8 cellular contexts compared by ENCODE assay signal in genomic region chr2:89863209-89863608, GRCh38.
DNase-seq lines count a peak whose midpoint lies in the region; ATAC-seq, FAIRE-seq and TF ChIP-seq lines count a peak whose summit lies in the region.
"Not testable (repeated sequence)": the region's sequence is repeated elsewhere in the genome, so short reads cannot be mapped to it uniquely, and the experiment has no call there.

No MANE protein-coding gene starts in this region.

- no CpG with 5 or more reads among the region's 6 CpGs for WGBS in GM12878 (ENCODE audit: insufficient coverage, insufficient replicate concordance, low lambda C conversion rate, missing lambda C conversion rate)

- not testable (repeated sequence) for H4K20me1 ChIP-seq in GM12878 (ENCODE audit: control insufficient read depth, insufficient read depth)

- not testable (repeated sequence) for H3K27ac ChIP-seq in GM12878 (ENCODE audit: control insufficient read depth, insufficient read depth)

- not testable (repeated sequence) for BruUV-seq in GM12878 (replicated peaks; lab: Mats Ljungman, UMichigan)

- ATAC-seq in GM18511 (IDR thresholded peaks at IDR 0.05; ENCODE audit: unreplicated experiment) (peak; percentile 63), GM19351 (IDR thresholded peaks at IDR 0.05; ENCODE audit: unreplicated experiment) (peak; percentile 63), HG02885 (IDR thresholded peaks at IDR 0.05; ENCODE audit: poor library complexity, unreplicated experiment) (peak; percentile 56), HG03175 (IDR thresholded peaks at IDR 0.05; ENCODE audit: unreplicated experiment) (peak; percentile 52), HG03442 (IDR thresholded peaks at IDR 0.05; ENCODE audit: unreplicated experiment) (peak; percentile 72), HG03565 (IDR thresholded peaks at IDR 0.05; ENCODE audit: unreplicated experiment) (peak; percentile 48), GM12878 (peak; percentile 66), memory B cell (ENCODE audit: low read depth) (peak; percentile 86)

- not testable (repeated sequence) for H3K27ac Mint-ChIP-seq in memory B cell

- TF ChIP-seq POLR2A in GM12878 (IDR thresholded peaks at IDR 0.05; ENCODE audit: low read depth, low read length) = not testable (repeated sequence)

- not testable (repeated sequence) for H3K36me3 Mint-ChIP-seq in memory B cell

- TF ChIP-seq CTCF in GM12878 (IDR thresholded peaks at IDR 0.05 in 2 of 3, conservative IDR thresholded peaks at IDR 0.05 in 1 of 3; ENCODE audit: control insufficient read depth in 2 of 3, extremely low read depth in 1 of 3, insufficient read depth in 1 of 3, low read depth in 3 of 3, low read length in 3 of 3) = not testable (repeated sequence)

- SMC1A ChIA-PET in GM12878 (lab: Charles Lee; ENCODE audit: uncharacterized antibody, unreplicated experiment) = not testable (repeated sequence)

- not testable (repeated sequence) for H3K4me2 ChIP-seq in GM12878 (ENCODE audit: control insufficient read depth, insufficient read depth)

- not testable (repeated sequence) for H3K79me2 ChIP-seq in GM12878 (ENCODE audit: control insufficient read depth, insufficient read depth, low read length)

- not testable (repeated sequence) for H2AFZ ChIP-seq in GM12878 (ENCODE audit: control insufficient read depth, low read depth, low read length)

- H3K9me3 ChIP-seq in GM12878 (replicated peaks; ENCODE audit: control insufficient read depth, insufficient read depth, low read length) = not testable (repeated sequence)

- TF ChIP-seq RAD21 in GM12878 (IDR thresholded peaks at IDR 0.05; ENCODE audit: insufficient read depth, low read depth, low read length) = not testable (repeated sequence)

- in situ Hi-C loops in GM12878 (cut with MboI) = not testable (repeated sequence)

- intact Hi-C loops in GM12878 (cut with micrococcal nuclease; ENCODE audit: unreplicated experiment) = not testable (repeated sequence)

- TF ChIP-seq EP300 in GM12878 (IDR thresholded peaks at IDR 0.05; ENCODE audit: borderline replicate concordance in 1 of 2, control insufficient read depth in 1 of 2, low read depth in 2 of 2, low read length in 2 of 2) = not testable (repeated sequence)

- POLR2A ChIA-PET in GM12878 (lab: Charles Lee) = not testable (repeated sequence)

- DNase-seq in GM12878 (ENCODE audit: low read depth, low spot score); memory B cell (ENCODE audit: low spot score in 2 of 2): not testable (repeated sequence)

- CTCF ChIA-PET in GM12878 (lab: Yijun Ruan, JAX) = not testable (repeated sequence)

- H3K4me1 ChIP-seq in GM12878 (ENCODE audit: control insufficient read depth, insufficient read depth, low read length) = not testable (repeated sequence)

- H3K27me3 ChIP-seq in GM12878 (replicated peaks in 1 of 2; ENCODE audit: control insufficient read depth in 2 of 2, insufficient read depth in 2 of 2, low read length in 1 of 2) = not testable (repeated sequence)

- RAD21 ChIA-PET in GM12878 (lab: Charles Lee; ENCODE audit: unreplicated experiment) = not testable (repeated sequence)

- not testable (repeated sequence) for H3K4me3 Mint-ChIP-seq in memory B cell

- not testable (repeated sequence) for H3K4me3 ChIP-seq in GM12878

- H3K27me3 Mint-ChIP-seq in memory B cell = not testable (repeated sequence)

- not testable (repeated sequence) for FAIRE-seq in GM12878 (lab: Jason Lieb, UNC)

- H3K36me3 ChIP-seq in GM12878 (ENCODE audit: control insufficient read depth in 2 of 2, insufficient read depth in 2 of 2, low read length in 1 of 2) = not testable (repeated sequence)

- not testable (repeated sequence) for H3K9me3 Mint-ChIP-seq in memory B cell

- H3K9ac ChIP-seq in GM12878 (ENCODE audit: control insufficient read depth, insufficient read depth, low read length) = not testable (repeated sequence)

- H3K4me1 Mint-ChIP-seq in memory B cell = not testable (repeated sequence)
